ENCODE assay signal across 22 cellular contexts in genomic region chr15:35443376-35443775, GRCh38.
DNase-seq lines count a peak whose midpoint lies in the region; ATAC-seq and TF ChIP-seq lines count a peak whose summit lies in the region.
"Had no signal": no experiment of that assay in that cellular context is flagged by ENCODE, and none has a peak within 500 bp of the region (broad histone marks: within the 10 kb centered on the region; RNA-seq: fewer than 3 reads in every experiment).

No MANE protein-coding gene starts in this region.

- peaks cover 5% of the 10 kb centered on the region for H3K9me3 Mint-ChIP-seq in nephron

- no peaks in the 10 kb centered on the region for H3K9me3 ChIP-seq in cardiac muscle cell (ENCODE audit: low read depth)
- H3K9me3 ChIP-seq: SJSA1 had no signal

- intact Hi-C loops in left ventricle myocardium superior (cut with micrococcal nuclease) = loop anchor here (5.0 kb wide), 1 partner anchor 156 kb away; no protein-coding TSS in a partner anchor
- intact Hi-C loops in sciatic nerve (cut with DNase I) = no loop called here

- H3K27ac Mint-ChIP-seq in nephron = peak overlapping the region in 2 of 3 experiments; percentile 16 to 23
- H3K27ac Mint-ChIP-seq: CD4-positive, CD25-positive, alpha-beta regulatory T cell had no signal

- no peak overlapping the region for H3K4me3 ChIP-seq in cardiac muscle cell
- H3K4me3 ChIP-seq: GM12878, SJSA1 had no signal

- H3K36me3 Mint-ChIP-seq in nephron (ENCODE audit: low read depth) = peaks cover 12% of the 10 kb centered on the region

- TF ChIP-seq CTCF in cardiac muscle cell (IDR thresholded peaks at IDR 0.05; ENCODE audit: low read depth, low read length) (no peak), nephron (IDR thresholded peaks at IDR 0.05; ENCODE audit: unreplicated experiment in 3 of 3) (no peak)

- H3K27me3 ChIP-seq in cardiac muscle cell = no peaks in the 10 kb centered on the region
- H3K27me3 ChIP-seq: SJSA1 had no signal

- peaks cover 3% of the 10 kb centered on the region for H3K4me1 Mint-ChIP-seq in nephron

- no peak overlapping the region for H3K4me3 Mint-ChIP-seq in nephron
- H3K4me3 Mint-ChIP-seq: CD4-positive, CD25-positive, alpha-beta regulatory T cell had no signal

- H3K36me3 ChIP-seq in cardiac muscle cell = no peaks in the 10 kb centered on the region
- H3K36me3 ChIP-seq: SJSA1 had no signal

- H3K27me3 Mint-ChIP-seq in nephron (ENCODE audit: low read depth) = no peaks in the 10 kb centered on the region
- H3K27me3 Mint-ChIP-seq: CD4-positive, CD25-positive, alpha-beta regulatory T cell had no signal

- ATAC-seq in left ventricle myocardium superior (no peak), sciatic nerve (no peak), HG03378 (IDR thresholded peaks at IDR 0.05; ENCODE audit: unreplicated experiment) (no peak)
- ATAC-seq: GM12878, HCT116 had no signal

- DNase-seq in cardiac muscle cell (ENCODE audit: low read depth in 1 of 2, low spot score in 1 of 2) = no peak
- no peak for DNase-seq in left ventricle myocardium superior
- peak; percentile 80 for DNase-seq in cerebellar cortex (ENCODE audit: low spot score)
- no peak for DNase-seq in EL
- DNase-seq in sciatic nerve (ENCODE audit: low spot score) = no peak
- no peak for DNase-seq in caudate nucleus (lab: John Stamatoyannopoulos, UW)
- DNase-seq: CD4-positive, CD25-positive, alpha-beta regulatory T cell; DMS153; DND-41; GDM1; NCI-H1092; NCI-H146; NCI-H2029; NCI-H69; Right ventricle myocardium superior; RPMI8226 had no signal

- peak overlapping the region; percentile 32 for H3K27ac ChIP-seq in cardiac muscle cell
- no peak overlapping the region for H3K27ac ChIP-seq in caudate nucleus (ENCODE audit: low read depth, low read length)
- H3K27ac ChIP-seq: 22Rv1, SJSA1 had no signal

- H3K4me1 ChIP-seq in cardiac muscle cell (ENCODE audit: low read depth) = no peaks in the 10 kb centered on the region
- H3K4me1 ChIP-seq: SJSA1 had no signal
